10 cellular contexts compared by ENCODE assay signal in the genomic region with DNA sequence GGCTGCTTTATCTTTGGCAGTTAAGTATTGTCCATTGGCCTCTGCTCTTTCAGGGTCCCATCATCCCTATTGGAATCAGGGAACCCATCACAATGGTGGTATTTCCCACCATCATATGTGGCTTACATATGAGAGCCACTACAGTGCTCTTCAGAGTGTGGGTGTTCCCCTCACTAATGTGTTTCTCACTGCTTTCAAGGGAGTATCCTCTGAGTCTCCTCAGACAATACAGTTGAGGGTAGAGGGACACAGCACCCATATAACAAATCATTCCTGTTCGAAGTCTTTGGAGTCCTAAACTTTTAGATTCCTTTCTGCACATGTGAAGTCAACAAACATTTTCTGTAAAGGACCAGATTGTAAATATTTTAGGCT. TPM values are rescaled to one million over a fixed set of nuclear protein-coding genes. Genes with fewer than 3 reads are reported as not detected.
A peak's percentile ranks its signal among the peaks of the same experiment; 100 is the strongest.
DNase-seq lines count a peak whose midpoint lies in the region; ATAC-seq and TF ChIP-seq lines count a peak whose summit lies in the region.
"Had no signal": no experiment of that assay in that cellular context is flagged by ENCODE, and none has a peak within 500 bp of the region (broad histone marks: within the 10 kb centered on the region; RNA-seq: fewer than 3 reads in every experiment).

No MANE protein-coding gene starts in this region.

- POLR2A ChIA-PET in activated CD8-positive, alpha-beta T cell treated with anti-CD3 and anti-CD28 coated beads for 36 hours (lab: Charles Lee), result no interaction called here
- POLR2A ChIA-PET in activated CD8-positive, alpha-beta T cell treated with anti-CD3 and anti-CD28 coated beads, Interleukin-2, amount 10 ng/mL, durations not matched to agents 7 days and 5 days (lab: Charles Lee), result no interaction called here
- POLR2A ChIA-PET in naive thymus-derived CD4-positive, alpha-beta T cell (lab: Charles Lee), result no interaction called here

- CTCF ChIA-PET in activated CD8-positive, alpha-beta T cell treated with anti-CD3 and anti-CD28 coated beads for 36 hours (lab: Charles Lee), result interaction anchor here (0.8 to 2.2 kb wide), 14 partner anchors 8 to 481 kb away, joined by 3 to 26 read pairs (median 4); a partner anchor contains a TSS
- CTCF ChIA-PET in activated CD8-positive, alpha-beta T cell treated with anti-CD3 and anti-CD28 coated beads, Interleukin-2, amount 10 ng/mL, durations not matched to agents 7 days and 5 days (lab: Charles Lee), result interaction anchor here (0.8 to 2.2 kb wide), 14 partner anchors 9 to 317 kb away, joined by 3 to 36 read pairs (median 4); a partner anchor contains a TSS
- CTCF ChIA-PET in naive thymus-derived CD4-positive, alpha-beta T cell (lab: Charles Lee), result interaction anchor here (0.8 to 1.4 kb wide), 4 partner anchors 11 to 427 kb away, joined by 4 to 15 read pairs (median 6); no protein-coding TSS in a partner anchor

- no peaks in the 10 kb centered on the region for H3K4me1 ChIP-seq in parathyroid adenoma
- no peaks in the 10 kb centered on the region for H3K4me1 ChIP-seq in naive thymus-derived CD4-positive, alpha-beta T cell (ENCODE audit: control insufficient read depth in 2 of 2, insufficient read depth in 2 of 2, low read length in 2 of 2)
- H3K4me1 ChIP-seq: left lung, upper lobe of right lung had no signal

- TF ChIP-seq CTCF in activated CD8-positive, alpha-beta T cell treated with anti-CD3 and anti-CD28 coated beads for 36 hours (IDR thresholded peaks at IDR 0.05), result no peak
- TF ChIP-seq CTCF in parathyroid adenoma (IDR thresholded peaks at IDR 0.05), result no peak

- intact Hi-C loops in activated CD8-positive, alpha-beta T cell treated with anti-CD3 and anti-CD28 coated beads for 36 hours (cut with micrococcal nuclease), result loop anchor here (5.0 kb wide), 1 partner anchor 315 kb away; no protein-coding TSS in a partner anchor
- intact Hi-C loops in naive thymus-derived CD4-positive, alpha-beta T cell (cut with micrococcal nuclease), result loop anchor here (1.0 kb wide), 2 partner anchors 48 to 313 kb away; no protein-coding TSS in a partner anchor

- no peaks in the 10 kb centered on the region for H3K9me3 Mint-ChIP-seq in activated CD8-positive, alpha-beta T cell treated with anti-CD3 and anti-CD28 coated beads for 36 hours
- H3K9me3 Mint-ChIP-seq in activated CD8-positive, alpha-beta T cell treated with anti-CD3 and anti-CD28 coated beads, Interleukin-2, amount 10 ng/mL, durations not matched to agents 7 days and 5 days (ENCODE audit: insufficient read depth), result no peaks in the 10 kb centered on the region
- H3K9me3 Mint-ChIP-seq in naive thymus-derived CD4-positive, alpha-beta T cell, result no peaks in the 10 kb centered on the region

- H3K9me3 ChIP-seq in parathyroid adenoma (ENCODE audit: control insufficient read depth, low read length), result no peaks in the 10 kb centered on the region
- H3K9me3 ChIP-seq in naive thymus-derived CD4-positive, alpha-beta T cell (ENCODE audit: control insufficient read depth in 2 of 3, low read length in 3 of 3), result no peaks in the 10 kb centered on the region
- H3K9me3 ChIP-seq: left lung, upper lobe of right lung had no signal

- no peaks in the 10 kb centered on the region for H3K79me2 ChIP-seq in parathyroid adenoma

- no peaks in the 10 kb centered on the region for H3K36me3 ChIP-seq in parathyroid adenoma (ENCODE audit: control insufficient read depth, insufficient read depth, low read length)
- H3K36me3 ChIP-seq in naive thymus-derived CD4-positive, alpha-beta T cell (ENCODE audit: control insufficient read depth in 2 of 3, insufficient read depth in 3 of 3, low read length in 3 of 3), result no peaks in the 10 kb centered on the region
- H3K36me3 ChIP-seq: left lung, upper lobe of right lung had no signal

- H3K4me3 Mint-ChIP-seq in activated CD8-positive, alpha-beta T cell treated with anti-CD3 and anti-CD28 coated beads for 36 hours, result no peak overlapping the region
- H3K4me3 Mint-ChIP-seq in activated CD8-positive, alpha-beta T cell treated with anti-CD3 and anti-CD28 coated beads, Interleukin-2, amount 10 ng/mL, durations not matched to agents 7 days and 5 days, result no peak overlapping the region
- no peak overlapping the region for H3K4me3 Mint-ChIP-seq in naive thymus-derived CD4-positive, alpha-beta T cell

- no peak for DNase-seq in activated CD8-positive, alpha-beta T cell treated with anti-CD3 and anti-CD28 coated beads for 36 hours
- no peak for DNase-seq in activated CD8-positive, alpha-beta T cell treated with anti-CD3 and anti-CD28 coated beads, Interleukin-2, amount 10 ng/mL, durations not matched to agents 7 days and 5 days
- DNase-seq in dermis blood vessel endothelial cell, result no peak
- no peak for DNase-seq in stimulated activated CD4-positive, alpha-beta T cell treated with anti-CD3 and anti-CD28 coated beads, Interleukin-4, amount 100 ng/mL, for 24 hours
- no peak for DNase-seq in naive thymus-derived CD4-positive, alpha-beta T cell
- DNase-seq: left lung, upper lobe of right lung had no signal

- no peak overlapping the region for H3K27ac Mint-ChIP-seq in activated CD8-positive, alpha-beta T cell treated with anti-CD3 and anti-CD28 coated beads for 36 hours
- no peak overlapping the region for H3K27ac Mint-ChIP-seq in activated CD8-positive, alpha-beta T cell treated with anti-CD3 and anti-CD28 coated beads, Interleukin-2, amount 10 ng/mL, durations not matched to agents 7 days and 5 days
- no peak overlapping the region for H3K27ac Mint-ChIP-seq in naive thymus-derived CD4-positive, alpha-beta T cell

- H3K27ac ChIP-seq in parathyroid adenoma, result no peak overlapping the region
- no peak overlapping the region for H3K27ac ChIP-seq in naive thymus-derived CD4-positive, alpha-beta T cell (ENCODE audit: low read depth, low read length)
- H3K27ac ChIP-seq: left lung, upper lobe of right lung had no signal

- ATAC-seq in activated CD8-positive, alpha-beta T cell treated with anti-CD3 and anti-CD28 coated beads for 36 hours, result peak; percentile 17
- no peak for ATAC-seq in activated CD8-positive, alpha-beta T cell treated with anti-CD3 and anti-CD28 coated beads, Interleukin-2, amount 10 ng/mL, durations not matched to agents 7 days and 5 days
- ATAC-seq in GM21737 (IDR thresholded peaks at IDR 0.05; ENCODE audit: unreplicated experiment) (peak; percentile 30), HG03342 (IDR thresholded peaks at IDR 0.05; ENCODE audit: unreplicated experiment) (peak; percentile 20)
- ATAC-seq in naive thymus-derived CD4-positive, alpha-beta T cell, result no peak

- H3K9ac ChIP-seq in parathyroid adenoma, result no peak overlapping the region

- no peaks in the 10 kb centered on the region for H3K36me3 Mint-ChIP-seq in activated CD8-positive, alpha-beta T cell treated with anti-CD3 and anti-CD28 coated beads for 36 hours (ENCODE audit: low read depth)
- no peaks in the 10 kb centered on the region for H3K36me3 Mint-ChIP-seq in activated CD8-positive, alpha-beta T cell treated with anti-CD3 and anti-CD28 coated beads, Interleukin-2, amount 10 ng/mL, durations not matched to agents 7 days and 5 days (ENCODE audit: low read depth)
- no peaks in the 10 kb centered on the region for H3K36me3 Mint-ChIP-seq in naive thymus-derived CD4-positive, alpha-beta T cell

- H3K4me3 ChIP-seq in parathyroid adenoma (ENCODE audit: low read depth, low read length), result no peak overlapping the region
- H3K4me3 ChIP-seq in naive thymus-derived CD4-positive, alpha-beta T cell (ENCODE audit: low read length), result no peak overlapping the region
- H3K4me3 ChIP-seq: left lung, upper lobe of right lung had no signal

- H3K27me3 Mint-ChIP-seq in activated CD8-positive, alpha-beta T cell treated with anti-CD3 and anti-CD28 coated beads for 36 hours, result no peaks in the 10 kb centered on the region
- H3K27me3 Mint-ChIP-seq in activated CD8-positive, alpha-beta T cell treated with anti-CD3 and anti-CD28 coated beads, Interleukin-2, amount 10 ng/mL, durations not matched to agents 7 days and 5 days (ENCODE audit: low read depth), result peaks cover 16% of the 10 kb centered on the region
- peaks cover 0 to 25% (median 0%) of the 10 kb centered on the region in 5 donors for H3K27me3 Mint-ChIP-seq in naive thymus-derived CD4-positive, alpha-beta T cell

- peak overlapping the region; percentile 48 for H2AFZ ChIP-seq in parathyroid adenoma

- H3K4me2 ChIP-seq in parathyroid adenoma (ENCODE audit: low read length), result no peak overlapping the region

- no peaks in the 10 kb centered on the region for H3K4me1 Mint-ChIP-seq in activated CD8-positive, alpha-beta T cell treated with anti-CD3 and anti-CD28 coated beads for 36 hours (ENCODE audit: low read depth)
- H3K4me1 Mint-ChIP-seq in activated CD8-positive, alpha-beta T cell treated with anti-CD3 and anti-CD28 coated beads, Interleukin-2, amount 10 ng/mL, durations not matched to agents 7 days and 5 days (ENCODE audit: low read depth), result no peaks in the 10 kb centered on the region
- H3K4me1 Mint-ChIP-seq in naive thymus-derived CD4-positive, alpha-beta T cell, result no peaks in the 10 kb centered on the region

- H3K27me3 ChIP-seq in parathyroid adenoma (ENCODE audit: control insufficient read depth, insufficient read depth, low read length), result no peaks in the 10 kb centered on the region
- no peaks in the 10 kb centered on the region for H3K27me3 ChIP-seq in naive thymus-derived CD4-positive, alpha-beta T cell (ENCODE audit: control insufficient read depth in 2 of 2, insufficient read depth in 2 of 2, low read length in 2 of 2)
- H3K27me3 ChIP-seq: left lung, upper lobe of right lung had no signal

RNA-seq across cellular contexts. Expression of a gene that starts 48.7 kb away (rescaled TPM):
- total RNA-seq in activated CD8-positive, alpha-beta T cell treated with anti-CD3 and anti-CD28 coated beads for 36 hours, result 10 to 100 TPM; 40.7 to 42.2 TPM
- 10 to 100 TPM; 41.4 to 51.4 TPM for total RNA-seq in activated CD8-positive, alpha-beta T cell treated with anti-CD3 and anti-CD28 coated beads, Interleukin-2, amount 10 ng/mL, durations not matched to agents 7 days and 5 days
- 132 and 177 TPM in 2 replicates for total RNA-seq in dermis blood vessel endothelial cell
- total RNA-seq in naive thymus-derived CD4-positive, alpha-beta T cell, result 10 to 100 TPM; 35.9 to 70.4 (median 55.6) TPM
- 10 to 100 TPM; 39.3 to 52.8 TPM for polyA plus RNA-seq in naive thymus-derived CD4-positive, alpha-beta T cell

Comparison
In these comparisons a context has a peak if more than half of its experiments do, and no peak if none do; other contexts are left out.
1. ATAC-seq: peak in activated CD8-positive, alpha-beta T cell treated with anti-CD3 and anti-CD28 coated beads for 36 hours (single experiment), GM21737 (single experiment) and HG03342 (single experiment); none in activated CD8-positive, alpha-beta T cell treated with anti-CD3 and anti-CD28 coated beads, Interleukin-2, amount 10 ng/mL, durations not matched to agents 7 days and 5 days (single experiment) and naive thymus-derived CD4-positive, alpha-beta T cell (single experiment).